ENCODE assay signal across 1 cellular context in genomic region chr1:110011527-110012041, GRCh38.
TF ChIP-seq lines count a peak whose summit lies in the region.

No MANE protein-coding gene starts in this region.

TF ChIP-seq in K562, 482 proteins besides CTCF, POLR2A, EP300 and RAD21 (continued from another document):
- peak; percentile 70 for TF ChIP-seq DEAF1 (CRISPR knock-in tag; IDR thresholded peaks at IDR 0.05)
- peak; percentile 6 for TF ChIP-seq MEIS2 (IDR thresholded peaks at IDR 0.05; ENCODE audit: partially characterized antibody)
- no peak for TF ChIP-seq RFX7 (CRISPR knock-in tag; IDR thresholded peaks at IDR 0.05)
- TF ChIP-seq RCOR1 (IDR thresholded peaks at IDR 0.05; ENCODE audit: borderline replicate concordance in 1 of 2, low read depth in 2 of 2, low read length in 2 of 2) = 0 out of 4 replicates have a peak, but pooled peaks of 1 of the 2 experiments have one; percentile 35
- TF ChIP-seq MBD1 (CRISPR knock-in tag; IDR thresholded peaks at IDR 0.05) = no peak
- TF ChIP-seq CREM (IDR thresholded peaks at IDR 0.05; ENCODE audit: low read depth) = 0 out of 2 replicates have a peak, but pooled peaks have one; percentile 10
- TF ChIP-seq SMC3 (conservative IDR thresholded peaks at IDR 0.05; ENCODE audit: insufficient read depth, low read depth, low read length) = peak; percentile 51; the same call in 1 of the 2 replicates
- TF ChIP-seq BRF1 (IDR thresholded peaks at IDR 0.05; ENCODE audit: borderline replicate concordance, extremely low read depth, insufficient read length) = no peak
- no peak for TF ChIP-seq CC2D1A (IDR thresholded peaks at IDR 0.05)
- TF ChIP-seq BCOR (IDR thresholded peaks at IDR 0.05) = no peak
- TF ChIP-seq PBX2 (CRISPR knock-in tag; IDR thresholded peaks at IDR 0.05; ENCODE audit: low read depth) = no peak
- peak; percentile 25; the same call in 1 of the 2 replicates for TF ChIP-seq PBX2 (tag; conservative IDR thresholded peaks at IDR 0.05; ENCODE audit: low read depth)
- peak; percentile 82 for TF ChIP-seq PKNOX1 (IDR thresholded peaks at IDR 0.05)
- no peak for TF ChIP-seq TAF1 (IDR thresholded peaks at IDR 0.05; ENCODE audit: control insufficient read depth, extremely low read depth, insufficient read depth, low read length, severe bottlenecking)
- 0 out of 2 replicates have a peak, but pooled peaks have one; percentile 31 for TF ChIP-seq ZNF263 (CRISPR knock-in tag; IDR thresholded peaks at IDR 0.05; ENCODE audit: borderline replicate concordance)
- peak; percentile 41; the same call in 1 of the 2 replicates for TF ChIP-seq STAG1 (CRISPR knock-in tag; IDR thresholded peaks at IDR 0.05; ENCODE audit: borderline replicate concordance)
